In genomic region chr3:107235923-107236315, GRCh38 we compare ENCODE assay signal across 8 cellular contexts.
A peak's percentile ranks its signal among the peaks of the same experiment; 100 is the strongest.
DNase-seq lines count a peak whose midpoint lies in the region; ATAC-seq and TF ChIP-seq lines count a peak whose summit lies in the region.

No MANE protein-coding gene starts in this region.

- H3K27me3 ChIP-seq in Panc1 (ENCODE audit: control insufficient read depth, insufficient read depth, low read length) (peaks cover 2% of the 10 kb centered on the region; the same call in 1 of the 2 replicates), adipocyte (replicated peaks; ENCODE audit: control insufficient read depth, insufficient read depth, low read length) (no peaks in the 10 kb centered on the region), osteoblast (ENCODE audit: insufficient read depth, low read length) (no peaks in the 10 kb centered on the region)

- no TSS peak for BruUV-seq in Panc1 (replicated peaks; lab: Mats Ljungman, UMichigan)

- in situ Hi-C loops in G401 (cut with HindIII; ENCODE audit: low sequenced_read_pairs) (no loop called here), Panc1 (cut with HindIII; ENCODE audit: low pct_unique_long_range_greater_than_20kb, low sequenced_read_pairs) (no loop called here)

- H3K4me1 Mint-ChIP-seq in glutamatergic neuron (ENCODE audit: low read depth, unreplicated experiment) = peaks cover 19% of the 10 kb centered on the region

- H4K20me1 ChIP-seq in osteoblast (ENCODE audit: insufficient read depth, low read length) = no peaks in the 10 kb centered on the region

- POLR2A ChIA-PET in Panc1 (lab: Charles Lee) = no interaction called here

- peak overlapping the region; percentile 88 for H3K9ac ChIP-seq in adipocyte (ENCODE audit: low read length)

- peaks cover 4% of the 10 kb centered on the region for H3K79me2 ChIP-seq in osteoblast (ENCODE audit: insufficient read depth, low read length)

- H3K9me3 ChIP-seq in Panc1 (ENCODE audit: control insufficient read depth, insufficient read depth, low read depth, low read length) (no peaks in the 10 kb centered on the region), adipocyte (ENCODE audit: control insufficient read depth, low read length) (no peaks in the 10 kb centered on the region), osteoblast (ENCODE audit: low read depth, low read length) (no peaks in the 10 kb centered on the region)

- H2AFZ ChIP-seq in osteoblast (ENCODE audit: low read length) = peak overlapping the region; percentile 92

- H3K36me3 ChIP-seq in Panc1 (ENCODE audit: control insufficient read depth, insufficient read depth, low read length) (no peaks in the 10 kb centered on the region), adipocyte (ENCODE audit: control insufficient read depth, insufficient read depth, low read length, severe bottlenecking) (no peaks in the 10 kb centered on the region), osteoblast (ENCODE audit: insufficient read depth, low read length) (no peaks in the 10 kb centered on the region)

- H3K27ac Mint-ChIP-seq in glutamatergic neuron (ENCODE audit: unreplicated experiment) = peak overlapping the region; percentile 9

- peak overlapping the region; percentile 89 for H3K4me2 ChIP-seq in osteoblast (ENCODE audit: insufficient read depth, low read length)

- H3K4me3 ChIP-seq in Panc1 (ENCODE audit: low read depth in 2 of 2, low read length in 2 of 2) (peak overlapping the region; percentile 52 to 54), adipocyte (ENCODE audit: low read length) (peak overlapping the region; percentile 94), osteoblast (ENCODE audit: insufficient read depth, low read length) (peak overlapping the region; percentile 77)

- H3K27ac ChIP-seq in Panc1 (ENCODE audit: low read length) (peak overlapping the region; percentile 62), osteoblast (ENCODE audit: low read depth, low read length) (peak overlapping the region; percentile 68)

- TF ChIP-seq CTCF in Panc1 (IDR thresholded peaks at IDR 0.05) = peak; percentile 87
- TF ChIP-seq CTCF in glutamatergic neuron (IDR thresholded peaks at IDR 0.05; ENCODE audit: partially characterized antibody, unreplicated experiment) = peak; percentile 95
- TF ChIP-seq CTCF in osteoblast (IDR thresholded peaks at IDR 0.05; ENCODE audit: extremely low read depth, low read depth, low read length) = peak; percentile 91

- H3K4me3 Mint-ChIP-seq in glutamatergic neuron (ENCODE audit: unreplicated experiment) = peak overlapping the region; percentile 70

- H3K27me3 Mint-ChIP-seq in glutamatergic neuron (ENCODE audit: unreplicated experiment) = peaks cover 7% of the 10 kb centered on the region

- ATAC-seq in GM21723 (IDR thresholded peaks at IDR 0.05; ENCODE audit: unreplicated experiment) (peak; percentile 66), Panc1 (peak; percentile 77), HG03097 (IDR thresholded peaks at IDR 0.05; ENCODE audit: low FRiP score, unreplicated experiment) (no peak)

- intact Hi-C loops in Panc1 (cut with micrococcal nuclease; ENCODE audit: unreplicated experiment) = loop anchor here (2.0 to 10.0 kb wide), 6 partner anchors 187 to 689 kb away; partner anchors contain the start of gene BBX

- peak; percentile 93 for DNase-seq in G401 (ENCODE audit: low spot score)
- peak; percentile 85 to 93 for DNase-seq in Kasumi-1 (lab: John Stamatoyannopoulos, UW)
- DNase-seq in Panc1 (ENCODE audit: low read depth, low spot score) = peak; percentile 68
- peak; percentile 95 for DNase-seq in adipocyte (ENCODE audit: low read depth)
- no peak for DNase-seq in glutamatergic neuron
- DNase-seq in osteoblast (ENCODE audit: insufficient read length, low spot score, missing footprints) = peak; percentile 90

- H3K4me1 ChIP-seq in Panc1 (ENCODE audit: control insufficient read depth, insufficient read depth, low read length) (0 out of 2 replicates have a peak, but pooled peaks cover 5% of the 10 kb centered on the region), adipocyte (ENCODE audit: control insufficient read depth, insufficient read depth, low read length) (peaks cover 4% of the 10 kb centered on the region), osteoblast (ENCODE audit: insufficient read depth, low read length) (peaks cover 8% of the 10 kb centered on the region)

- H3K36me3 Mint-ChIP-seq in glutamatergic neuron (ENCODE audit: unreplicated experiment) = no peaks in the 10 kb centered on the region

- peaks cover 1% of the 10 kb centered on the region for H3K9me3 Mint-ChIP-seq in glutamatergic neuron (ENCODE audit: unreplicated experiment)

- CTCF ChIA-PET in Panc1 (lab: Charles Lee) = interaction anchor here (0.7 to 1.0 kb wide), 2 partner anchors 63 to 610 kb away, joined by 3 read pairs; no protein-coding TSS in a partner anchor
